ENCODE assay signal across 11 cellular contexts in genomic region chr2:189951791-189952535, GRCh38.
A peak's percentile ranks its signal among the peaks of the same experiment; 100 is the strongest.
DNase-seq lines count a peak whose midpoint lies in the region; ATAC-seq, FAIRE-seq and TF ChIP-seq lines count a peak whose summit lies in the region.
"Had no signal": no experiment of that assay in that cellular context is flagged by ENCODE, and none has a peak within 500 bp of the region (broad histone marks: within the 10 kb centered on the region; RNA-seq: fewer than 3 reads in every experiment).

No MANE protein-coding gene starts in this region.

- BruUV-seq in K562 (replicated peaks; lab: Mats Ljungman, UMichigan) (no TSS peak), mammary epithelial cell (replicated peaks; lab: Mats Ljungman, UMichigan) (no TSS peak)

- H3K9ac ChIP-seq in K562 (ENCODE audit: insufficient read depth in 1 of 2, low read depth in 2 of 2, low read length in 2 of 2), result no peak overlapping the region
- no peak overlapping the region for H3K9ac ChIP-seq in mammary epithelial cell (ENCODE audit: insufficient read depth, low read length)

- H3K4me1 ChIP-seq in K562 (replicated peaks in 1 of 2; ENCODE audit: control insufficient read depth in 2 of 2, insufficient read depth in 2 of 2, low read length in 2 of 2) (no peaks in the 10 kb centered on the region), mammary epithelial cell (ENCODE audit: insufficient read depth, low read length) (no peaks in the 10 kb centered on the region)

- peak; percentile 46 for ATAC-seq in GM21526 (IDR thresholded peaks at IDR 0.05; ENCODE audit: low FRiP score, unreplicated experiment)
- peak; percentile 31 for ATAC-seq in HG03103 (IDR thresholded peaks at IDR 0.05; ENCODE audit: low read depth, unreplicated experiment)
- ATAC-seq in K562, result no peak
- no peak for ATAC-seq in stimulated activated naive CD8-positive, alpha-beta T cell treated with anti-CD3 and anti-CD28 coated beads, Interleukin-15, Interleukin-2, amounts not matched to agents 100 U/mL and 50 U/mL, for 24 hours

- H3K4me3 ChIP-seq in K562 (no peak overlapping the region), mammary epithelial cell (replicated peaks in 1 of 3; ENCODE audit: insufficient read depth in 1 of 3, low read depth in 2 of 3, low read length in 3 of 3) (no peak overlapping the region)

- H3K4me2 ChIP-seq in K562 (ENCODE audit: insufficient read depth, low read length), result no peak overlapping the region
- no peak overlapping the region for H3K4me2 ChIP-seq in mammary epithelial cell (ENCODE audit: insufficient read depth, low read depth, low read length)

- H3K9me3 ChIP-seq in K562 (replicated peaks; ENCODE audit: control insufficient read depth, insufficient read depth, low read depth, low read length) (no peaks in the 10 kb centered on the region), mammary epithelial cell (replicated peaks; ENCODE audit: insufficient read depth, low read length) (no peaks in the 10 kb centered on the region)

- dilution Hi-C loops in mammary epithelial cell (cut with HindIII; ENCODE audit: low sequenced_read_pairs), result no loop called here

- TF ChIP-seq RAD21 in K562 (CRISPR knock-in tag; conservative IDR thresholded peaks at IDR 0.05 in 1 of 2, IDR thresholded peaks at IDR 0.05 in 1 of 2), result no peak

- no peak overlapping the region for H3K27ac ChIP-seq in K562 (ENCODE audit: extremely low read depth, low read depth, low read length)
- H3K27ac ChIP-seq in mammary epithelial cell (ENCODE audit: insufficient read depth, low read depth, low read length), result no peak overlapping the region

- in situ Hi-C loops in K562 (cut with MboI), result no loop called here
- in situ Hi-C loops in mammary epithelial cell (cut with MboI; ENCODE audit: low sequenced_read_pairs in 2 of 2), result no loop called here

- POLR2A ChIA-PET in K562 (lab: Yijun Ruan, JAX), result no interaction called here

- FAIRE-seq in GM18507 (lab: Jason Lieb, UNC), result peak; percentile 41
- no peak for FAIRE-seq in K562 (lab: Jason Lieb, UNC)

- H3K79me2 ChIP-seq in K562 (ENCODE audit: control insufficient read depth, insufficient read depth, low read length), result no peaks in the 10 kb centered on the region
- no peaks in the 10 kb centered on the region for H3K79me2 ChIP-seq in mammary epithelial cell (ENCODE audit: insufficient read depth, low read length)

- DNase-seq in GM18507 (ENCODE audit: extremely low spot score, insufficient read length, low read depth) (no peak), K562 (ENCODE audit: extremely low read depth in 1 of 4, low spot score in 3 of 4) (no peak), mammary epithelial cell (no peak), SKM-1 treated with dmso at 0.1 percent for 144 hours (lab: John Stamatoyannopoulos, UW; ENCODE audit: unreplicated experiment) (no peak), activated gamma-delta T cell treated with Interleukin-2 at 50 U/mL for 16 hours (no peak)
- DNase-seq in stimulated activated naive CD8-positive, alpha-beta T cell treated with anti-CD3 and anti-CD28 coated beads, Interleukin-15, Interleukin-2, amounts not matched to agents 100 U/mL and 50 U/mL, for 24 hours, result no peak
- DNase-seq: activated naive CD4-positive, alpha-beta T cell treated with anti-CD3 and anti-CD28 coated beads, Interleukin-2, amount 50 U/mL, for 16 hours; OCI-M1; small intestine had no signal

- WGBS in K562 (ENCODE audit: insufficient coverage, low coverage, missing lambda C conversion rate), result 8% methylated on average over 2 of the region's 2 CpGs
- WGBS in mammary epithelial cell (ENCODE audit: low coverage, missing lambda C conversion rate), result 59% methylated on average over 2 of the region's 2 CpGs

- TF ChIP-seq EP300 in K562 (IDR thresholded peaks at IDR 0.05; ENCODE audit: low read length), result no peak

- CTCF ChIA-PET in K562 (lab: Yijun Ruan, JAX; ENCODE audit: low intra/inter-chr PET ratio) (no interaction called here), mammary epithelial cell (lab: Charles Lee; ENCODE audit: low non-redundant PET) (no interaction called here)

- TF ChIP-seq CTCF in K562 (IDR thresholded peaks at IDR 0.05 in 2 of 3, conservative IDR thresholded peaks at IDR 0.05 in 1 of 3; ENCODE audit: insufficient read depth in 2 of 3, low read depth in 1 of 3, low read length in 3 of 3) (no peak), mammary epithelial cell (conservative IDR thresholded peaks at IDR 0.05 in 1 of 2, IDR thresholded peaks at IDR 0.05 in 1 of 2; ENCODE audit: extremely low read depth in 1 of 2, insufficient read depth in 1 of 2, low read depth in 1 of 2, low read length in 2 of 2) (no peak)

- no peaks in the 10 kb centered on the region for H3K36me3 ChIP-seq in K562 (ENCODE audit: control insufficient read depth, insufficient read depth, low read length)
- H3K36me3 ChIP-seq in mammary epithelial cell (ENCODE audit: insufficient read depth, low read length), result no peaks in the 10 kb centered on the region

- H4K20me1 ChIP-seq in K562 (replicated peaks; ENCODE audit: control insufficient read depth, insufficient read depth, low read length) (no peaks in the 10 kb centered on the region), mammary epithelial cell (ENCODE audit: insufficient read depth, low read length) (no peaks in the 10 kb centered on the region)

- no peak for TF ChIP-seq POLR2A in K562 (conservative IDR thresholded peaks at IDR 0.05)

- H2AFZ ChIP-seq in K562 (ENCODE audit: low read depth, low read length) (peak overlapping the region; percentile 38; the same call in 1 of the 2 replicates), mammary epithelial cell (ENCODE audit: low read depth, low read length) (no peak overlapping the region)

- no peaks in the 10 kb centered on the region for H3K27me3 ChIP-seq in K562 (ENCODE audit: control insufficient read depth in 2 of 2, insufficient read depth in 2 of 2, low read length in 2 of 2)
- no peaks in the 10 kb centered on the region for H3K27me3 ChIP-seq in mammary epithelial cell (ENCODE audit: insufficient read depth, low read length)

- intact Hi-C loops in K562 (cut with micrococcal nuclease), result no loop called here
- intact Hi-C loops in mammary epithelial cell (cut with micrococcal nuclease), result no loop called here

- no peaks in the 10 kb centered on the region for H3K9me1 ChIP-seq in K562 (ENCODE audit: control insufficient read depth, insufficient read depth, low read length)

TF ChIP-seq in K562, 482 proteins besides CTCF, POLR2A, EP300 and RAD21:
- TF ChIP-seq ZNF696 (CRISPR knock-in tag; conservative IDR thresholded peaks at IDR 0.05) (no peak), ZNF511 (CRISPR knock-in tag; IDR thresholded peaks at IDR 0.05) (no peak), LARP7 (IDR thresholded peaks at IDR 0.05) (no peak), RFX5 (IDR thresholded peaks at IDR 0.05; ENCODE audit: low read depth, low read length) (no peak)

Comparison
In these comparisons a context has a peak if more than half of its experiments do, and no peak if none do; other contexts are left out.
1. ATAC-seq: peak in GM21526 (single experiment) and HG03103 (single experiment); none in K562 (single experiment) and stimulated activated naive CD8-positive, alpha-beta T cell treated with anti-CD3 and anti-CD28 coated beads, Interleukin-15, Interleukin-2, amounts not matched to agents 100 U/mL and 50 U/mL, for 24 hours (single experiment).